29 cellular contexts compared by ENCODE assay signal in genomic region chr4:147583876-147584275, GRCh38.
"Had no signal": no experiment of that assay in that cellular context is flagged by ENCODE, and none has a peak within 500 bp of the region (broad histone marks: within the 10 kb centered on the region; RNA-seq: fewer than 3 reads in every experiment).

No MANE protein-coding gene starts in this region.

- H3K27ac ChIP-seq: ascending aorta, SK-N-MC, VCaP had no signal

- H3K4me1 Mint-ChIP-seq: activated CD4-positive, alpha-beta T cell treated with anti-CD3 and anti-CD28 coated beads, Interleukin-2, amount 10 ng/mL, durations not matched to agents 7 days and 5 days; activated naive CD8-positive, alpha-beta T cell treated with anti-CD3 and anti-CD28 coated beads, Interleukin-2, amount 50 U/mL, for 24 hours; IgD-negative memory B cell; T-cell had no signal

- H3K27me3 ChIP-seq: ascending aorta had no signal

- H3K4me1 ChIP-seq: ascending aorta had no signal

- DNase-seq: activated CD4-positive, alpha-beta memory T cell treated with anti-CD3 and anti-CD28 coated beads for 36 hours; activated CD4-positive, alpha-beta T cell treated with anti-CD3 and anti-CD28 coated beads, Interleukin-2, amount 10 ng/mL, durations not matched to agents 7 days and 5 days; activated CD4-positive, CD25-positive, alpha-beta regulatory T cell; activated CD8-positive, alpha-beta memory T cell treated with anti-CD3 and anti-CD28 coated beads for 24 hours; activated effector memory CD4-positive, alpha-beta T cell treated with anti-CD3 and anti-CD28 coated beads, Interleukin-2, amount 50 U/mL, for 16 hours; activated naive CD4-positive, alpha-beta T cell treated with Interleukin-2 at 50 U/mL for 16 hours; activated naive CD8-positive, alpha-beta T cell treated with anti-CD3 and anti-CD28 coated beads, Interleukin-2, amount 50 U/mL, for 24 hours; activated T-cell treated with anti-CD3 and anti-CD28 coated beads, Interleukin-2, amount 50 U/mL, for 4 hours; amniotic stem cell; caudate nucleus; KG1; NCI-H1092; NCI-H1417; NCI-H1694; NCI-H2029 treated with DMSO at 0.1 percent for 48 hours; NCI-H510A treated with DMSO at 0.1 percent for 48 hours; NCI-H69; SHP77 treated with DMSO at 0.1 percent for 48 hours; T-cell; T-helper 2 cell; T1000 had no signal

- H3K27ac Mint-ChIP-seq: activated CD4-positive, alpha-beta memory T cell treated with anti-CD3 and anti-CD28 coated beads for 36 hours; activated CD4-positive, alpha-beta T cell treated with anti-CD3 and anti-CD28 coated beads, Interleukin-2, amount 10 ng/mL, durations not matched to agents 7 days and 5 days; activated naive CD4-positive, alpha-beta T cell treated with anti-CD3 and anti-CD28 coated beads, Interleukin-2, amount 50 U/mL, for 72 hours; activated naive CD8-positive, alpha-beta T cell treated with anti-CD3 and anti-CD28 coated beads, Interleukin-2, amount 50 U/mL, for 24 hours; brain; IgD-negative memory B cell; T-cell had no signal

- FAIRE-seq: RCC 7860, TTC549 had no signal

- H3K4me3 ChIP-seq: ascending aorta, SK-N-MC had no signal

- ATAC-seq: activated naive CD4-positive, alpha-beta T cell treated with anti-CD3 and anti-CD28 coated beads, Interleukin-2, amount 50 U/mL, for 72 hours; activated naive CD8-positive, alpha-beta T cell treated with anti-CD3 and anti-CD28 coated beads, Interleukin-2, amount 50 U/mL, for 24 hours; activated T-cell treated with anti-CD3 and anti-CD28 coated beads, Interleukin-2, amount 50 U/mL, for 4 hours; T-cell had no signal

- H3K9me3 ChIP-seq: ascending aorta had no signal

- H3K36me3 Mint-ChIP-seq: activated CD4-positive, alpha-beta memory T cell treated with anti-CD3 and anti-CD28 coated beads for 36 hours; activated naive CD4-positive, alpha-beta T cell treated with anti-CD3 and anti-CD28 coated beads, Interleukin-2, amount 50 U/mL, for 72 hours; IgD-negative memory B cell had no signal

- H3K4me3 Mint-ChIP-seq: activated CD4-positive, alpha-beta memory T cell treated with anti-CD3 and anti-CD28 coated beads for 36 hours; activated CD4-positive, alpha-beta T cell treated with anti-CD3 and anti-CD28 coated beads, Interleukin-2, amount 10 ng/mL, durations not matched to agents 7 days and 5 days; activated naive CD8-positive, alpha-beta T cell treated with anti-CD3 and anti-CD28 coated beads, Interleukin-2, amount 50 U/mL, for 24 hours; activated T-cell treated with anti-CD3 and anti-CD28 coated beads, Interleukin-2, amount 50 U/mL, for 4 hours; brain; IgD-negative memory B cell; T-cell had no signal

- H3K27me3 Mint-ChIP-seq: brain had no signal

- H3K36me3 ChIP-seq: ascending aorta had no signal
